18 cellular contexts compared by ENCODE assay signal in the genomic region with DNA sequence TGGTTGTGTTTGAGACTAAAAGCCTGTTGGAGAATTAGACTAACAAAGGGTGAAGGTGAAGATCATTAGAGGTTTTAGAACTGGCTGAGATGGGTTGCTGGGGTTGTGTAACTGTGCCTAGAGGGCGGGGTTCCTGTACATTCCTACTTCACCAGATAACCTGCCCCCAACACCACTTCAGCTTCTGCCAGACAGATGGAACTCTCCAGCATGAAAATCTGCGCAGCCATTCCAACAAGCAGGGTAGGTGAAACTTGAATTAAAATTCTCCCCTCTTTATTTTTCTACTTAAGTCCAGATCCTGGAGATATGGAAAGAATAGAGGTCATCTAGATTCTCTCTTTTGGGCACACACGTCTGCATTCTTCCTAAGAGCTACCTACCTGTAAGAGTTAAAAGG. TPM values are rescaled to one million over a fixed set of nuclear protein-coding genes. Genes with fewer than 3 reads are reported as not detected.
A peak's percentile ranks its signal among the peaks of the same experiment; 100 is the strongest.
DNase-seq lines count a peak whose midpoint lies in the region; ATAC-seq, FAIRE-seq and TF ChIP-seq lines count a peak whose summit lies in the region.
"Had no signal": no experiment of that assay in that cellular context is flagged by ENCODE, and none has a peak within 500 bp of the region (broad histone marks: within the 10 kb centered on the region; RNA-seq: fewer than 3 reads in every experiment).

No MANE protein-coding gene starts in this region.

- H3K4me2 ChIP-seq in H1 (ENCODE audit: insufficient read depth in 1 of 2, low read depth in 2 of 2, low read length in 2 of 2), result no peak overlapping the region; a peak in 1 of 4 replicates

- no peak overlapping the region for H2BK20ac ChIP-seq in H1 (ENCODE audit: low read length)

- H2BK120ac ChIP-seq in H1 (replicated peaks; ENCODE audit: low read depth, low read length), result no peak overlapping the region

- POLR2A ChIA-PET in H1 (lab: Charles Lee; ENCODE audit: partially characterized antibody), result no interaction called here

- H2BK5ac ChIP-seq in H1 (ENCODE audit: low read depth, low read length), result no peak overlapping the region

- ATAC-seq in left colon (no peak), HG03095 (IDR thresholded peaks at IDR 0.05; ENCODE audit: unreplicated experiment) (no peak)

- no peak for TF ChIP-seq CTCF in H1 (IDR thresholded peaks at IDR 0.05; ENCODE audit: control extremely low read depth in 1 of 3, insufficient read depth in 1 of 3, low read depth in 1 of 3, low read length in 3 of 3)
- TF ChIP-seq CTCF in brain microvascular endothelial cell (IDR thresholded peaks at IDR 0.05; ENCODE audit: low read depth, low read length, missing control alignments), result no peak

- no peak overlapping the region for H3K27ac ChIP-seq in H1 (ENCODE audit: low read depth, low read length)
- H3K27ac ChIP-seq in brain microvascular endothelial cell, result no peak overlapping the region
- H3K27ac ChIP-seq: skin epidermis, VCaP had no signal

- WGBS in H1 (ENCODE audit: extremely low coverage in 1 of 2, insufficient coverage in 1 of 2, insufficient read length in 1 of 2, insufficient replicate concordance in 2 of 2, low coverage in 1 of 2, low lambda C conversion rate in 2 of 2, missing lambda C conversion rate in 1 of 2), 2 experiments, result 9% methylated on average over 3 of the region's 3 CpGs; no CpG with 5 or more reads in 1 of the 2 experiments

- intact Hi-C loops in left colon (cut with DNase I, micrococcal nuclease), result no loop called here

- no peak overlapping the region for H3K23ac ChIP-seq in H1 (ENCODE audit: insufficient read length)

- DNase-seq in Daoy (ENCODE audit: low read depth) (peak; percentile 21), NCI-H1417 (lab: John Stamatoyannopoulos, UW) (peak; percentile 73 to 92 (median 85)), NCI-H524 (lab: John Stamatoyannopoulos, UW) (peak; percentile 96 to 99), H1 (ENCODE audit: low read depth in 1 of 2, low spot score in 2 of 2) (no peak), left colon (no peak), activated T-cell treated with anti-CD3 and anti-CD28 coated beads for 4 hours (no peak), brain microvascular endothelial cell (no peak)
- DNase-seq: cerebellar nuclear complex, hippocampal formation, kidney glomerular epithelial cell, RPMI8226 had no signal

- peaks cover 3 to 15% (median 5%) of the 10 kb centered on the region in 4 experiments; a peak in 5 of 7 replicates for H3K4me1 ChIP-seq in H1 (replicated peaks in 1 of 4; ENCODE audit: control insufficient read depth in 3 of 4, insufficient read depth in 4 of 4, low read length in 3 of 4)

- no peaks in the 10 kb centered on the region for H3K79me2 ChIP-seq in H1 (ENCODE audit: control insufficient read depth in 1 of 2, insufficient read depth in 2 of 2, low read length in 2 of 2)

- TF ChIP-seq RAD21 in H1 (IDR thresholded peaks at IDR 0.05 in 1 of 2, conservative IDR thresholded peaks at IDR 0.05 in 1 of 2; ENCODE audit: low read depth in 2 of 2, low read length in 2 of 2), result no peak

- TF ChIP-seq EP300 in H1 (IDR thresholded peaks at IDR 0.05; ENCODE audit: borderline replicate concordance in 1 of 2, low read depth in 2 of 2, low read length in 2 of 2), result no peak

- no peak overlapping the region for H2BK12ac ChIP-seq in H1 (ENCODE audit: low read depth, low read length)

- FAIRE-seq in H1 (lab: Jason Lieb, UNC), result no peak
- FAIRE-seq: G401.6 had no signal

- no peak overlapping the region for H4K8ac ChIP-seq in H1 (ENCODE audit: extremely low read depth, insufficient read depth, low read length)

- no peak overlapping the region for H3K18ac ChIP-seq in H1 (ENCODE audit: extremely low read depth, low read length)

- H3K9me3 ChIP-seq in H1 (ENCODE audit: insufficient read depth in 2 of 2, low read depth in 1 of 2, low read length in 1 of 2), result no peaks in the 10 kb centered on the region

- H3K4ac ChIP-seq in H1 (replicated peaks; ENCODE audit: insufficient read length, low read depth, low read length), result no peak overlapping the region

- no peak overlapping the region for H3K9ac ChIP-seq in H1 (replicated peaks in 1 of 4; ENCODE audit: extremely low read depth in 1 of 4, low read depth in 3 of 4, low read length in 3 of 4)

- H2AFZ ChIP-seq in H1 (ENCODE audit: low read length), result no peak overlapping the region

- peaks cover 9% of the 10 kb centered on the region for H3K23me2 ChIP-seq in H1 (ENCODE audit: low read depth, low read length)

- in situ Hi-C loops in brain microvascular endothelial cell (cut with HindIII; ENCODE audit: low pct_ligation_motif_present, low sequenced_read_pairs), result loop anchor here (25.0 kb wide), 1 partner anchor 765 kb away; no protein-coding TSS in a partner anchor

- H3K79me1 ChIP-seq in H1 (ENCODE audit: low read depth, low read length), result no peaks in the 10 kb centered on the region

- H4K5ac ChIP-seq in H1 (ENCODE audit: insufficient read length, low read depth, low read length), result no peak overlapping the region

- H3K36me3 ChIP-seq in H1 (ENCODE audit: control insufficient read depth in 2 of 4, insufficient read depth in 4 of 4, low read length in 3 of 4) (no peaks in the 10 kb centered on the region), brain microvascular endothelial cell (replicated peaks) (no peaks in the 10 kb centered on the region)

- H3K4me3 ChIP-seq in H1 (ENCODE audit: extremely low read depth in 1 of 4, insufficient read depth in 2 of 4, low read depth in 3 of 4, low read length in 4 of 4) (no peak overlapping the region), brain microvascular endothelial cell (ENCODE audit: low read depth, low read length) (no peak overlapping the region)
- H3K4me3 ChIP-seq: skin epidermis had no signal

- H2AK5ac ChIP-seq in H1 (ENCODE audit: low read depth, low read length), result no peak overlapping the region

- H4K20me1 ChIP-seq in H1 (replicated peaks in 1 of 2; ENCODE audit: control insufficient read depth in 1 of 2, insufficient read depth in 2 of 2, low read length in 2 of 2), result peaks cover 0 to 10% of the 10 kb centered on the region in 2 experiments

- CTCF ChIA-PET in H1 (lab: Charles Lee; ENCODE audit: partially characterized antibody), result interaction anchor here (0.6 to 3.3 kb wide), 9 partner anchors 10 to 1127 kb away, joined by 3 to 45 read pairs (median 17); no protein-coding TSS in a partner anchor

- H3K27me3 ChIP-seq in H1 (replicated peaks in 1 of 4; ENCODE audit: control insufficient read depth in 3 of 4, extremely low read depth in 1 of 4, insufficient read depth in 3 of 4, low read length in 3 of 4), result peaks cover 55 to 100% (median 87%) of the 10 kb centered on the region in 4 experiments
- peaks cover 38% of the 10 kb centered on the region for H3K27me3 ChIP-seq in brain microvascular endothelial cell (replicated peaks)

- no peak overlapping the region for H3K56ac ChIP-seq in H1 (replicated peaks; ENCODE audit: insufficient read length, low read depth, low read length)

- H4K91ac ChIP-seq in H1 (replicated peaks; ENCODE audit: insufficient read length, low read length), result no peak overlapping the region

- H3K14ac ChIP-seq in H1 (ENCODE audit: insufficient read length), result no peak overlapping the region

- no peak for TF ChIP-seq POLR2A in H1 (IDR thresholded peaks at IDR 0.05; ENCODE audit: control extremely low read depth in 1 of 2, low read depth in 2 of 2, low read length in 2 of 2)

- no peak overlapping the region for H2BK15ac ChIP-seq in H1 (ENCODE audit: low read length)

TF ChIP-seq in H1, 55 proteins besides CTCF, POLR2A, EP300 and RAD21:
- TF ChIP-seq, protein P1, sequence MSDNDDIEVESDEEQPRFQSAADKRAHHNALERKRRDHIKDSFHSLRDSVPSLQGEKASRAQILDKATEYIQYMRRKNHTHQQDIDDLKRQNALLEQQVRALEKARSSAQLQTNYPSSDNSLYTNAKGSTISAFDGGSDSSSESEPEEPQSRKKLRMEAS (IDR thresholded peaks at IDR 0.05), result no peak
- TF ChIP-seq CEBPB (IDR thresholded peaks at IDR 0.05; ENCODE audit: low read depth, low read length) (0 out of 2 replicates have a peak, but pooled peaks have one; percentile 23), RNF2 (IDR thresholded peaks at IDR 0.05; ENCODE audit: borderline replicate concordance, low read depth, low read length, missing control alignments, poor library complexity, severe bottlenecking) (peak; percentile 6)
TF ChIP-seq in H1: peak in this region for 2.

RNA-seq across cellular contexts. Expression of a gene that starts 6.0 kb away (rescaled TPM):
- 1.8 and 4.5 TPM in 2 replicates for total RNA-seq in Daoy (2014; rRNA removed; shearing (Covaris generic))
- 0.24 and 0.29 TPM in 2 replicates for total RNA-seq in H1 (2021; fragmentation: NEBNext Ultra II Directional; extraction: Animal tissue kit (Norgen Biotek cat#: 25700))
- 0.03 and 0.08 TPM in 2 replicates for polyA plus RNA-seq in H1 (2011; rRNA removed)
- 0.03 TPM for polyA plus RNA-seq in H1 (2011; cell fraction: cytosol; rRNA removed)
- 0.09 TPM for polyA plus RNA-seq in H1 (2011; cell fraction: nucleus; rRNA removed)
- 0.05 to 0.12 TPM (median 0.11 TPM) in 4 replicates for polyA plus RNA-seq in H1 (2012, experiment 1 of 2)
- polyA plus RNA-seq in H1 (2012, experiment 2 of 2), result 0.07 TPM
- polyA plus RNA-seq in H1 (2013, experiment 1 of 2), result 0.14 TPM
- 0.13 TPM for polyA plus RNA-seq in H1 (2013, experiment 2 of 2)
- not detected in 2 replicates for polyA minus RNA-seq in H1 (2011; rRNA and poly(A)+ RNA removed)
- not detected for polyA minus RNA-seq in H1 (2011; cell fraction: cytosol; rRNA and poly(A)+ RNA removed)
- polyA minus RNA-seq in H1 (2011; cell fraction: nucleus; rRNA and poly(A)+ RNA removed), result not detected
- not detected for total RNA-seq in left colon
- total RNA-seq: HT1080, MCF 10A, osteocyte had no signal

Comparison
In these comparisons a context has a peak if more than half of its experiments do, and no peak if none do; other contexts are left out.
1. DNase-seq: peak in Daoy (single experiment), NCI-H1417 (3 of 3) and NCI-H524 (2 of 2); none in H1 (0 of 2), left colon (0 of 2), activated T-cell treated with anti-CD3 and anti-CD28 coated beads for 4 hours (single experiment) and brain microvascular endothelial cell (single experiment).